Comparison of ENCODE assay signal across 3 cellular contexts in the genomic region with DNA sequence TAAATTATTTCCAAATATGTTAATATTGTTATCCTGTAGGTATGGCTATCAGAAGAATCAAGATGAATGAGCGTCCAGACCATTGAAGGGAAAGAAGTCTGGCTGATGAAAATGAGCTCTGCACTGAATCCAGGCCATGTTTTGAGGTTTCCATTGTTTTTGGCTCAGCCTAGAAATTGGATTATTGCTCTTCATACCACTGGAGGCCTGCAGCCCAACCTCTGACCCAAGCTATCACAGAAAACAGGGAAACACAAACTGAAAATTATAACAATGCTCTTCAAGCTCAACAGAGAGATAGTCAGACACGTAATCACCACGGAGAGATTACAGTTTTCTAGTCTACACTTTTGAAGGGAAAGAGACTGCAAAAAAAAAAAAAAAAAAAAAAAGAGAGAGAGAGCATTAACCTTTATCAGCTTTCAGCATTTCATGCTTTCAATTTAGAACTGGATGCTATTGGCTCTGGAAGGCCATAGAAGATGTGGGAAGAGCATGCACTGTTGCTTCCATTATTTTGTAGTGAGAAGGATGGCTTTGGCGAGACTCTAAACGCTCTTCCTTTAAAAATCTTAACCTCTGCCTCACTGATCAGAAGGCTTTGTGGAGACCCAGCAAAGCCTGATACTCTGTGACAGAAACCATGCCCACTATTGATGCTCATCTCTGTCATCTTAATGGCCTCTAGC.
A peak's percentile ranks its signal among the peaks of the same experiment; 100 is the strongest.
TF ChIP-seq lines count a peak whose summit lies in the region.

No MANE protein-coding gene starts in this region.

TF ChIP-seq in liver, 16 proteins besides CTCF, POLR2A, EP300 and RAD21:
- TF ChIP-seq YY1 (IDR thresholded peaks at IDR 0.05) (peak; percentile 48), HNF4G (IDR thresholded peaks at IDR 0.05) (no peak), NR2F2 (IDR thresholded peaks at IDR 0.05) (peak; percentile 95), RXRA (IDR thresholded peaks at IDR 0.05) (peak; percentile 11 to 52)

TF ChIP-seq in HepG2, 621 proteins besides CTCF, POLR2A, EP300 and RAD21:
- no peak for TF ChIP-seq ONECUT2 (CRISPR knock-in tag; IDR thresholded peaks at IDR 0.05)
- no peak for TF ChIP-seq ZNF670 (CRISPR knock-in tag; IDR thresholded peaks at IDR 0.05; ENCODE audit: borderline replicate concordance)
- TF ChIP-seq BRD4 (CRISPR knock-in tag; IDR thresholded peaks at IDR 0.05): no peak

TF ChIP-seq in HEK293T, 16 proteins besides CTCF, POLR2A, EP300 and RAD21:
- TF ChIP-seq BHLHE40 (IDR thresholded peaks at IDR 0.05; ENCODE audit: borderline replicate concordance): no peak
- no peak for TF ChIP-seq FOXK2 (IDR thresholded peaks at IDR 0.05)
- TF ChIP-seq TARDBP (IDR thresholded peaks at IDR 0.05): no peak
- TF ChIP-seq HDGF (IDR thresholded peaks at IDR 0.05; ENCODE audit: borderline replicate concordance): no peak
- TF ChIP-seq L3MBTL2 (conservative IDR thresholded peaks at IDR 0.05): no peak
- no peak for TF ChIP-seq NFRKB (IDR thresholded peaks at IDR 0.05)
